Comparison of ENCODE assay signal across 6 cellular contexts in the genomic region with DNA sequence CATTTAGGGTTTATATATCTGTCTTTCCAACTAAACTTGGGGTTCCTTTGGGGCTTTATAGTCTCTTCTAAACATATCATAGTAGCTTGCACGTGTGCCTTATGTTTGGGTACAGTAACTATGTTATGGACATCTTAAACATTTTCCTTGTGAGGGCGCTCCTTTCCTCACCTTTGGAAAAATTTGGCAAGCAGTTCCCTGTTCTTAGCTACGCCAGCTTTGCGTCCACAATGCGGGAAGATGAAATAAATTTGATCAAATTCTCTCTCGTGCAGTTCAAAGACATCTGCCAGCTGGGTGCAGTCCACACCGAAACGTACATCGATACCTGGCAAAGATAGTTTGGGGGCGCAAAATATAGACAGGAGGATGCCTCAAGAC. TPM values are rescaled to one million over a fixed set of nuclear protein-coding genes. Genes with fewer than 3 reads are reported as not detected.
DNase-seq lines count a peak whose midpoint lies in the region; ATAC-seq and TF ChIP-seq lines count a peak whose summit lies in the region.

No MANE protein-coding gene starts in this region.

- peak overlapping the region; percentile 88 for H2AFZ ChIP-seq in HCT116 (ENCODE audit: low read depth, low read length, poor library complexity, severe bottlenecking)

- intact Hi-C loops in HCT116 (cut with micrococcal nuclease), result loop anchor here (2.0 to 5.0 kb wide), 2 partner anchors 208 to 284 kb away; partner anchors contain the start of genes IL18, SDHD and TIMM8B

- H3K9me2 ChIP-seq in HCT116 (ENCODE audit: insufficient read depth), result no peaks in the 10 kb centered on the region

- no peak for TF ChIP-seq POLR2A in HCT116 (IDR thresholded peaks at IDR 0.05; ENCODE audit: borderline replicate concordance, extremely low read depth, insufficient read depth, insufficient read length)

- no peak for TF ChIP-seq RAD21 in HCT116 (IDR thresholded peaks at IDR 0.05; ENCODE audit: low read depth)

- DNase-seq in BE2C (no peak), HCT116 (ENCODE audit: low read depth, low spot score) (peak; percentile 3), WERI-Rb-1 (no peak), left lobe of liver (ENCODE audit: low spot score) (no peak), NCI-H446 treated with DMSO at 0.1 percent for 48 hours (lab: John Stamatoyannopoulos, UW) (no peak), NCI-H446 (lab: John Stamatoyannopoulos, UW) (no peak)

- H3K4me2 ChIP-seq in HCT116 (ENCODE audit: low read length), result peak overlapping the region; percentile 90

- peak overlapping the region; percentile 65 for H3K27ac ChIP-seq in HCT116 (ENCODE audit: low read depth, low read length)
- peak overlapping the region; percentile 98 for H3K27ac ChIP-seq in WERI-Rb-1

- RAD21 ChIA-PET in HCT116 (lab: Charles Lee; ENCODE audit: low non-redundant PET in 1 of 2, low total read pairs in 2 of 2, uncharacterized antibody in 2 of 2, unreplicated experiment in 2 of 2), result no interaction called here

- CTCF ChIA-PET in HCT116 (lab: Charles Lee), result interaction anchor here (1.2 kb wide), 1 partner anchor 104 kb away, joined by 4 read pairs; no protein-coding TSS in a partner anchor

- H3K9ac ChIP-seq in HCT116 (ENCODE audit: low read length), result peak overlapping the region; percentile 86

- no peak for TF ChIP-seq CTCF in BE2C (IDR thresholded peaks at IDR 0.05; ENCODE audit: low read depth, low read length)
- TF ChIP-seq CTCF in HCT116 (IDR thresholded peaks at IDR 0.05 in 2 of 3, conservative IDR thresholded peaks at IDR 0.05 in 1 of 3; ENCODE audit: borderline replicate concordance in 1 of 3, insufficient read depth in 1 of 3, low read depth in 2 of 3, low read length in 2 of 3), result no peak
- TF ChIP-seq CTCF in WERI-Rb-1 (IDR thresholded peaks at IDR 0.05; ENCODE audit: low read depth, low read length), result no peak

- TSS peak; percentile 80 for BruUV-seq in HCT116 (replicated peaks; lab: Mats Ljungman, UMichigan)

- peak overlapping the region; percentile 90 for H3K4me3 ChIP-seq in BE2C (ENCODE audit: low read depth, low read length)
- H3K4me3 ChIP-seq in HCT116 (replicated peaks in 1 of 2; ENCODE audit: low read depth in 1 of 2, low read length in 2 of 2), result peak overlapping the region; percentile 83 to 91
- peak overlapping the region; percentile 92 for H3K4me3 ChIP-seq in WERI-Rb-1 (ENCODE audit: low read depth, low read length)

- peak; percentile 21 for ATAC-seq in HCT116
- ATAC-seq in left lobe of liver, result peak; percentile 27

- POLR2A ChIA-PET in HCT116 (lab: Charles Lee), result no interaction called here

- H3K4me1 ChIP-seq in BE2C (peaks cover 10% of the 10 kb centered on the region; the same call in 1 of the 2 replicates), HCT116 (ENCODE audit: control insufficient read depth in 1 of 2, insufficient read depth in 2 of 2, low read length in 2 of 2) (peaks cover 3 to 15% of the 10 kb centered on the region in 2 experiments; a peak in 3 of 4 replicates)

- 0 out of 2 replicates have a peak, but pooled peaks cover 4% of the 10 kb centered on the region for H3K79me2 ChIP-seq in HCT116 (ENCODE audit: insufficient read depth, low read length)

- H3K9me3 ChIP-seq in BE2C (no peaks in the 10 kb centered on the region), HCT116 (ENCODE audit: control insufficient read depth in 1 of 2, insufficient read depth in 1 of 2, low read depth in 1 of 2, low read length in 2 of 2) (no peaks in the 10 kb centered on the region), WERI-Rb-1 (ENCODE audit: severe bottlenecking) (no peaks in the 10 kb centered on the region)

- no peaks in the 10 kb centered on the region for H3K36me3 ChIP-seq in BE2C
- H3K36me3 ChIP-seq in HCT116 (ENCODE audit: control insufficient read depth in 1 of 2, insufficient read depth in 2 of 2, low read length in 2 of 2), result peaks cover 0 to 9% of the 10 kb centered on the region in 2 experiments; a peak in 1 of 4 replicates
- no peaks in the 10 kb centered on the region for H3K36me3 ChIP-seq in WERI-Rb-1

- H3K27me3 ChIP-seq in BE2C, result no peaks in the 10 kb centered on the region
- H3K27me3 ChIP-seq in HCT116 (ENCODE audit: insufficient read depth, low read length), result no peaks in the 10 kb centered on the region
- no peaks in the 10 kb centered on the region for H3K27me3 ChIP-seq in WERI-Rb-1 (ENCODE audit: insufficient read depth, low read depth, severe bottlenecking)

- no peaks in the 10 kb centered on the region for H4K20me1 ChIP-seq in HCT116 (ENCODE audit: insufficient read depth)

TF ChIP-seq in HCT116, 20 proteins besides CTCF, POLR2A, EP300 and RAD21:
- TF ChIP-seq JUND (IDR thresholded peaks at IDR 0.05) (0 out of 2 replicates have a peak, but pooled peaks have one; percentile 12), YY1 (IDR thresholded peaks at IDR 0.05; ENCODE audit: extremely low read depth, insufficient replicate concordance, low read depth, low read length) (no peak)

RNA-seq across cellular contexts. Expression of gene FDXACB1, which starts 0.6 kb away (rescaled TPM):
- polyA plus RNA-seq in BE2C (2012; ENCODE audit: insufficient read depth, insufficient read length, low read depth), result 5.7 TPM
- 3.8 TPM for total RNA-seq in HCT116 (2021; ENCODE audit: unreplicated experiment)
- 1.1 and 1.3 TPM in 2 replicates for polyA plus RNA-seq in HCT116 (2012)
- total RNA-seq in left lobe of liver, result 0.70 TPM

RNA-seq across cellular contexts. Expression of gene CFAP68, which starts 1.0 kb away (rescaled TPM):
- polyA plus RNA-seq in BE2C (2012; ENCODE audit: insufficient read depth, insufficient read length, low read depth), result 24.8 TPM
- total RNA-seq in HCT116 (2021; ENCODE audit: unreplicated experiment), result 49.6 TPM
- polyA plus RNA-seq in HCT116 (2012), result 55.3 and 70.7 TPM in 2 replicates
- total RNA-seq in left lobe of liver, result 12.5 TPM

RNA-seq across cellular contexts. Expression of gene ALG9, which starts 7.0 kb away (rescaled TPM):
- 29.1 TPM for polyA plus RNA-seq in BE2C (2012; ENCODE audit: insufficient read depth, insufficient read length, low read depth)
- total RNA-seq in HCT116 (2021; ENCODE audit: unreplicated experiment) (23.7 TPM), left lobe of liver (15.0 TPM)
- 26.0 and 30.3 TPM in 2 replicates for polyA plus RNA-seq in HCT116 (2012)

RNA-seq across cellular contexts. Expression of gene CRYAB, which starts 33.2 kb away (rescaled TPM):
- polyA plus RNA-seq in BE2C (2012; ENCODE audit: insufficient read depth, insufficient read length, low read depth), result not detected
- not detected for total RNA-seq in HCT116 (2021; ENCODE audit: unreplicated experiment)
- polyA plus RNA-seq in HCT116 (2012), result not detected in 2 replicates
- total RNA-seq in left lobe of liver, result 4.8 TPM

RNA-seq across cellular contexts. Expression of gene HSPB2, which starts 34.2 kb away (rescaled TPM):
- polyA plus RNA-seq in BE2C (2012; ENCODE audit: insufficient read depth, insufficient read length, low read depth), result not detected
- total RNA-seq in HCT116 (2021; ENCODE audit: unreplicated experiment) (not detected), left lobe of liver (0.13 TPM)
- 0.09 and 0.11 TPM in 2 replicates for polyA plus RNA-seq in HCT116 (2012)
